ENCODE assay signal across 1 cellular context in the genomic region with DNA sequence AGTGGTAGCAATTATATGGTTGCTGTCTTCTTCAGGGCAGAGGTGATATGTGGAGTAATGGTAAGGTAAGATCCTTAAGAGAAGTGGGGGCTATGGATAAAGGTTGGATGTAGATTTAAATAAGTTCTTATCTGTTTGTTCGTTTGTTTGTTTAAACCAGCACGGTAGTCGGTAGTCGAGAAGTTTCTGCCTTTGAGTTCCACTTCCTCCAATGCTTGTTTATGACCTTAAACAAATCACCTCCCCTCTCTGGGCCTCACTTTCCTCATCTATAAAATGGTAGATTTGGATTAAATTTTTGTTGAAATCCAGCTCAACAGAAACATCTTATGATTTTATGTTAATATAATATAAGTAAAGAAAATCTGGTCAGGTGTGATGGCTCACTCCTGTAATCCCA.
TF ChIP-seq lines count a peak whose summit lies in the region.

No MANE protein-coding gene starts in this region.

TF ChIP-seq in GM23338, 12 proteins besides CTCF, POLR2A, EP300 and RAD21 (continued from another document):
- no peak for TF ChIP-seq ZNF462 (CRISPR knock-in tag; IDR thresholded peaks at IDR 0.05)
- TF ChIP-seq REST (IDR thresholded peaks at IDR 0.05; ENCODE audit: unreplicated experiment) = no peak
- TF ChIP-seq ZNF331 (CRISPR knock-in tag; IDR thresholded peaks at IDR 0.05; ENCODE audit: low read depth) = no peak
- TF ChIP-seq EZH2 (IDR thresholded peaks at IDR 0.05; ENCODE audit: low read depth, unreplicated experiment) = no peak
- TF ChIP-seq CREB1 (CRISPR knock-in tag; IDR thresholded peaks at IDR 0.05; ENCODE audit: low read depth) = no peak
